16 cellular contexts compared by ENCODE assay signal in the genomic region with DNA sequence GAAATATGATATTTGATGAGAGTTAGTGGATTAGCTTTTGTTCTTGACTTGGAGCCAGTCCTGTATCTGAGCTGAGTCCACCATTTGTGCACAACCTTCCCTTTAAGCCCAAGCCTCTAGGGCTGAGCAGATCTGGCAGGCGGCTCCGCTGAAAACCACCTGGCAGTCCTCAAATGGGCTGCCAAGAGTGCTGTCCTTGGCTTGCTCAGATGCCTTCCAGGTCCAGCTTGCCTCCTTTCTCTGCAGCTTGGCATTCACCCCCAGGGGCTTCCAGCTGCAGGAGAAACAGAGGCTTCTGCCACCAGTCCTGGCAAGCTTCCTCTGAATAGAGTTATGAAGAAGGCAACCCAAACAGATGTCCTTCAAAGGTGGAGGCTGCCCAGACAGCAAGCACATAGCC.
"Had no signal": no experiment of that assay in that cellular context is flagged by ENCODE, and none has a peak within 500 bp of the region (broad histone marks: within the 10 kb centered on the region; RNA-seq: fewer than 3 reads in every experiment).

No MANE protein-coding gene starts in this region.

- H3K27ac Mint-ChIP-seq: activated B cell treated with CpG ODN at 0.5 μM for 24 hours; activated CD4-positive, alpha-beta T cell treated with anti-CD3 and anti-CD28 coated beads, Interleukin-2, amount 10 ng/mL, durations not matched to agents 24 days and 14 days; activated CD8-positive, alpha-beta memory T cell treated with anti-CD3 and anti-CD28 coated beads, Interleukin-2, amount 10 ng/mL, durations not matched to agents 7 days and 5 days; activated naive CD4-positive, alpha-beta T cell treated with anti-CD3 and anti-CD28 coated beads for 36 hours; activated naive CD8-positive, alpha-beta T cell; activated T-cell treated with anti-CD3 and anti-CD28 coated beads, Interleukin-2, amount 50 U/mL, for 24 hours; T-cell had no signal

- H2AFZ ChIP-seq: PC-9 had no signal

- H3K27me3 Mint-ChIP-seq: activated B cell treated with CpG ODN at 0.5 μM for 24 hours; activated CD4-positive, alpha-beta T cell treated with anti-CD3 and anti-CD28 coated beads, Interleukin-2, amount 10 ng/mL, durations not matched to agents 24 days and 14 days; activated CD8-positive, alpha-beta memory T cell treated with anti-CD3 and anti-CD28 coated beads, Interleukin-2, amount 10 ng/mL, durations not matched to agents 7 days and 5 days; activated naive CD8-positive, alpha-beta T cell; activated T-cell treated with anti-CD3 and anti-CD28 coated beads, Interleukin-2, amount 50 U/mL, for 24 hours; central memory CD8-positive, alpha-beta T cell; T-cell had no signal

- H3K36me3 Mint-ChIP-seq: activated CD8-positive, alpha-beta memory T cell treated with anti-CD3 and anti-CD28 coated beads, Interleukin-2, amount 10 ng/mL, durations not matched to agents 7 days and 5 days; activated naive CD8-positive, alpha-beta T cell; T-cell had no signal

- DNase-seq: activated B cell treated with CpG ODN at 0.5 μM for 24 hours; activated CD4-positive, alpha-beta T cell treated with anti-CD3 and anti-CD28 coated beads for 1 hour; activated CD8-positive, alpha-beta memory T cell treated with anti-CD3 and anti-CD28 coated beads, Interleukin-2, amount 10 ng/mL, durations not matched to agents 7 days and 5 days; activated gamma-delta T cell; activated T-cell treated with anti-CD3 and anti-CD28 coated beads, Interleukin-2, amount 50 U/mL, for 24 hours; KG1; NCI-H1092; NCI-H2081 treated with DMSO at 0.1 percent for 48 hours; T-cell had no signal

- H3K4me1 Mint-ChIP-seq: activated B cell treated with CpG ODN at 0.5 μM for 24 hours; activated CD4-positive, alpha-beta T cell treated with anti-CD3 and anti-CD28 coated beads, Interleukin-2, amount 10 ng/mL, durations not matched to agents 24 days and 14 days; activated CD8-positive, alpha-beta memory T cell treated with anti-CD3 and anti-CD28 coated beads, Interleukin-2, amount 10 ng/mL, durations not matched to agents 7 days and 5 days; central memory CD8-positive, alpha-beta T cell; T-cell had no signal

- H3K4me2 ChIP-seq: PC-9 had no signal

- H3K4me3 Mint-ChIP-seq: activated B cell treated with CpG ODN at 0.5 μM for 24 hours; activated CD4-positive, alpha-beta T cell treated with anti-CD3 and anti-CD28 coated beads, Interleukin-2, amount 10 ng/mL, durations not matched to agents 24 days and 14 days; activated CD8-positive, alpha-beta memory T cell treated with anti-CD3 and anti-CD28 coated beads, Interleukin-2, amount 10 ng/mL, durations not matched to agents 7 days and 5 days; activated naive CD4-positive, alpha-beta T cell treated with anti-CD3 and anti-CD28 coated beads for 36 hours; activated naive CD8-positive, alpha-beta T cell; activated T-cell treated with anti-CD3 and anti-CD28 coated beads, Interleukin-2, amount 50 U/mL, for 24 hours; brain; central memory CD8-positive, alpha-beta T cell; T-cell had no signal

- H3K9me3 Mint-ChIP-seq: activated CD4-positive, alpha-beta T cell treated with anti-CD3 and anti-CD28 coated beads, Interleukin-2, amount 10 ng/mL, durations not matched to agents 24 days and 14 days; activated naive CD4-positive, alpha-beta T cell treated with anti-CD3 and anti-CD28 coated beads for 36 hours; activated T-cell treated with anti-CD3 and anti-CD28 coated beads, Interleukin-2, amount 50 U/mL, for 24 hours had no signal

- H3K4me3 ChIP-seq: PC-9, SK-N-MC had no signal

- H3K27ac ChIP-seq: PC-9, SK-N-MC had no signal
